In genomic region chr1:222346955-222347354, GRCh38 we compare ENCODE assay signal across 15 cellular contexts.
A peak's percentile ranks its signal among the peaks of the same experiment; 100 is the strongest.
DNase-seq lines count a peak whose midpoint lies in the region; TF ChIP-seq lines count a peak whose summit lies in the region.
"Had no signal": no experiment of that assay in that cellular context is flagged by ENCODE, and none has a peak within 500 bp of the region (broad histone marks: within the 10 kb centered on the region; RNA-seq: fewer than 3 reads in every experiment).

No MANE protein-coding gene starts in this region.

- no peak overlapping the region for H3K27ac ChIP-seq in esophagus muscularis mucosa (replicated peaks in 1 of 4)
- H3K27ac ChIP-seq: GM23248 had no signal

- peaks cover 0 to 4% (median 0%) of the 10 kb centered on the region in 4 donors for H3K9me3 ChIP-seq in esophagus muscularis mucosa
- H3K9me3 ChIP-seq: Caco-2 had no signal

- H3K4me1 ChIP-seq in esophagus muscularis mucosa = no peaks in the 10 kb centered on the region
- H3K4me1 ChIP-seq: Caco-2 had no signal

- no peaks in the 10 kb centered on the region for H3K27me3 ChIP-seq in esophagus muscularis mucosa

- WGBS in esophagus muscularis mucosa = 96% methylated on average over 4 of the region's 4 CpGs

- H3K4me3 ChIP-seq in esophagus muscularis mucosa = no peak overlapping the region
- H3K4me3 ChIP-seq: GM23248 had no signal

- intact Hi-C loops in esophagus muscularis mucosa (cut with DNase I) = no loop called here

- DNase-seq in NCI-H446 (lab: John Stamatoyannopoulos, UW) (peak; percentile 38 to 72), cerebellar cortex (ENCODE audit: low spot score) (peak; percentile 76), esophagus muscularis mucosa (ENCODE audit: extremely low spot score) (peak; percentile 53), DMS153 treated with DMSO at 0.1 percent for 48 hours (lab: John Stamatoyannopoulos, UW; ENCODE audit: unreplicated experiment) (no peak), GF-D8 (lab: John Stamatoyannopoulos, UW) (no peak), GM19238 (ENCODE audit: insufficient read length, low spot score) (no peak)
- DNase-seq: Caco-2; CD4-positive, CD25-positive, alpha-beta regulatory T cell; CD8-positive, alpha-beta T cell; DMS153; DMS79; EL; GM23248; H7; HCEC 1CT had no signal

- no peak for TF ChIP-seq EP300 in esophagus muscularis mucosa (IDR thresholded peaks at IDR 0.05)

- TF ChIP-seq POLR2A in esophagus muscularis mucosa (IDR thresholded peaks at IDR 0.05; ENCODE audit: low read depth) = no peak

- H3K36me3 ChIP-seq in esophagus muscularis mucosa = no peaks in the 10 kb centered on the region

- no peak for TF ChIP-seq CTCF in esophagus muscularis mucosa (IDR thresholded peaks at IDR 0.05)

Comparison
In these comparisons a context has a peak if more than half of its experiments do, and no peak if none do; other contexts are left out.
1. DNase-seq: peak in NCI-H446 (2 of 2), cerebellar cortex (single experiment) and esophagus muscularis mucosa (single experiment); none in DMS153 treated with DMSO at 0.1 percent for 48 hours (single experiment), GF-D8 (single experiment) and GM19238 (single experiment).